Comparison of ENCODE assay signal across 8 cellular contexts in the genomic region with DNA sequence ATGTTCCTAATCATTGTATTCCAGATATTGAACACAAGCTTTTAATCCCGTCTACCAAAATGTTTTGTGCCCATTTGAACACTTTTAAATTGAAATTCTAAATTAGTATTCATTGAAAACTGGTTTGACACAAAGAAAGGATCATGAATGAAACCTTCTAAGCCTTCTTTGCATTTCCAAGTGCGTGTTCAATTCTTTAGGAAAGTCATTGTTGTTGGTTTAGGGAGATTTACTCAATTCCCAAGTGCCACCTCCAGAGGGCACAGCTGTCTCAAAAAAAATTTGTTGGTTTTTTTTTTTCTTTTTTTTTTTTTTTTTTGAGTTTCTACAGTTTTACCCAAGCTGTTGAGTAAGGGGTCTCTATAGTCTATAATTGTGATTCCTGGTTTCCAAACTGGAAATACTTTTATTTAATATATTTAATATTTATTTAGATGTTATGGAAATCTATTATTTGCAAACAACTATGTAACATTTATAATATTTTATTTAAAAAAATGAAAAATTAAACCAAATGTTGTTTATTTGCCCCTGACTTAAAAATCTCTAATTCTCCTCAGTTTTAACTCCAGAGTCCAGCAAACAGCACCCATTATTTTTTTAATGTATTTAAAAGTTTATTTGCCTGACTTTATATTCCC.
DNase-seq lines count a peak whose midpoint lies in the region; ATAC-seq and TF ChIP-seq lines count a peak whose summit lies in the region.

No MANE protein-coding gene starts in this region.

- H3K27ac Mint-ChIP-seq in chondrocyte (ENCODE audit: unreplicated experiment), result no peak overlapping the region
- peak overlapping the region in 2 of 3 experiments; percentile 54 to 74 for H3K27ac Mint-ChIP-seq in nephron

- H3K4me3 Mint-ChIP-seq in chondrocyte (ENCODE audit: unreplicated experiment), result no peak overlapping the region
- H3K4me3 Mint-ChIP-seq in nephron, result peak overlapping the region; percentile 54 to 81 (median 77)

- no peaks in the 10 kb centered on the region for H3K36me3 Mint-ChIP-seq in chondrocyte (ENCODE audit: low read depth)
- no peaks in the 10 kb centered on the region for H3K36me3 Mint-ChIP-seq in nephron (ENCODE audit: low read depth)

- peaks cover 5% of the 10 kb centered on the region for H3K4me1 Mint-ChIP-seq in chondrocyte (ENCODE audit: low read depth)
- H3K4me1 Mint-ChIP-seq in nephron, result peaks cover 5% of the 10 kb centered on the region

- peaks cover 8% of the 10 kb centered on the region for H3K27me3 ChIP-seq in BJ (ENCODE audit: control insufficient read depth, insufficient read depth, low read length)

- no peak overlapping the region for H3K4me3 ChIP-seq in BJ (ENCODE audit: low read depth, low read length)

- ATAC-seq in GM18517 (IDR thresholded peaks at IDR 0.05; ENCODE audit: unreplicated experiment), result peak; percentile 49
- no peak for ATAC-seq in GM21526 (IDR thresholded peaks at IDR 0.05; ENCODE audit: low FRiP score, unreplicated experiment)
- no peak for ATAC-seq in Right ventricle myocardium inferior
- ATAC-seq in HG03139 (IDR thresholded peaks at IDR 0.05; ENCODE audit: unreplicated experiment), result no peak

- no peaks in the 10 kb centered on the region for H3K36me3 ChIP-seq in BJ (ENCODE audit: control insufficient read depth, insufficient read depth, low read length)

- TF ChIP-seq CTCF in BJ (IDR thresholded peaks at IDR 0.05; ENCODE audit: insufficient read depth, low read depth, low read length) (peak; percentile 63), chondrocyte (IDR thresholded peaks at IDR 0.05) (peak; percentile 81), nephron (IDR thresholded peaks at IDR 0.05; ENCODE audit: unreplicated experiment in 3 of 3) (peak; percentile 59 to 72 (median 61))

- CTCF ChIA-PET in BJ (lab: Yijun Ruan, JAX), result interaction anchor here (0.6 to 5.1 kb wide), 16 partner anchors 9 to 1411 kb away, joined by 3 to 43 read pairs (median 4); a partner anchor contains a TSS

- intact Hi-C loops in Right ventricle myocardium inferior (cut with DNase I), result loop anchor here (5.0 to 10.0 kb wide), 2 partner anchors 318 to 410 kb away; no protein-coding TSS in a partner anchor

- POLR2A ChIA-PET in BJ (lab: Charles Lee), result no interaction called here

- DNase-seq in BJ (ENCODE audit: low read depth), result no peak
- DNase-seq in NCI-H446 treated with DMSO at 0.1 percent for 48 hours (lab: John Stamatoyannopoulos, UW), result peak; percentile 7
- no peak for DNase-seq in chondrocyte (ENCODE audit: low spot score)
- no peak for DNase-seq in Right ventricle myocardium inferior (ENCODE audit: missing footprints)

- H3K9me3 Mint-ChIP-seq in chondrocyte (ENCODE audit: low read depth) (no peaks in the 10 kb centered on the region), nephron (peaks cover 2% of the 10 kb centered on the region)

- H3K27me3 Mint-ChIP-seq in chondrocyte (ENCODE audit: low read depth) (peaks cover 53% of the 10 kb centered on the region), nephron (ENCODE audit: low read depth) (peaks cover 28% of the 10 kb centered on the region)
